ENCODE assay signal across 14 cellular contexts in the genomic region with DNA sequence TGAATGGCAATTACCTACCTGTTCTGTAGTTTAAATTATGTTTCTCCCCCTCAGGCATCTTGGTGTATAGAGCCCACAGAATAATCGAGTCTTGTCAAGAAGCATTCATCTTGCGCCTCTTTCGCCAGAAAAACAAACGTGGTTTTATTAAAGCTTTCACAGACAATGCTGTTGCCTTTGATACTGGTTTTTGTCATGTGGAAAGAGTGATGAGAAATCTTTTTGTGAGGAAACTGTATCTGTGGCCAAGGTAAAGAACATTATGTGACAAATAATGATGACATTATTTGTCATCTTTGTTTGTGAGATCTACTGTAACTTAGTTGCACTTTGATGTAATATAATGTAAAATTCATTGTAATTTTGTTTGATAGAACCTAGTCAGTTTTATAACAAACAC.
"Had no signal": no experiment of that assay in that cellular context is flagged by ENCODE, and none has a peak within 500 bp of the region (broad histone marks: within the 10 kb centered on the region; RNA-seq: fewer than 3 reads in every experiment).

No MANE protein-coding gene starts in this region.

- H3K4me3 Mint-ChIP-seq: activated naive CD8-positive, alpha-beta T cell; activated T-helper 1 cell treated with anti-CD3 and anti-CD28 coated beads, Interleukin-12 subunit alpha, Interleukin-12 subunit beta, Interleukin-2, Interleukin-4 antibody, amounts not matched to agents 30 ng/mL and 10 ng/mL and 1 ng/mL, durations not matched to agents 14 hours and 24 hours and 36 hours; memory B cell; naive thymus-derived CD8-positive, alpha-beta T cell had no signal

- ATAC-seq: left ventricle myocardium superior; naive thymus-derived CD8-positive, alpha-beta T cell had no signal

- DNase-seq: activated CD4-positive, alpha-beta T cell treated with anti-CD3 and anti-CD28 coated beads, Interleukin-2, amount 50 U/mL, for 4 hours; activated CD4-positive, CD25-positive, alpha-beta regulatory T cell treated with anti-CD3 and anti-CD28 coated beads, Interleukin-2, amount 50 U/mL, for 72 hours; amniotic stem cell; dermis blood vessel endothelial cell; effector memory CD4-positive, alpha-beta T cell; esophagus squamous epithelium; left ventricle myocardium superior; naive thymus-derived CD8-positive, alpha-beta T cell; spleen; stimulated activated CD4-positive, alpha-beta T cell treated with anti-CD3 and anti-CD28 coated beads, Interleukin-4, amount 100 ng/mL, for 4 hours; stimulated activated naive CD4-positive, alpha-beta T cell had no signal

- H3K27ac Mint-ChIP-seq: activated naive CD8-positive, alpha-beta T cell; activated T-helper 1 cell treated with anti-CD3 and anti-CD28 coated beads, Interleukin-12 subunit alpha, Interleukin-12 subunit beta, Interleukin-2, Interleukin-4 antibody, amounts not matched to agents 30 ng/mL and 10 ng/mL and 1 ng/mL, durations not matched to agents 14 hours and 24 hours and 36 hours; memory B cell had no signal

- H3K27me3 Mint-ChIP-seq: activated naive CD8-positive, alpha-beta T cell; memory B cell; naive thymus-derived CD8-positive, alpha-beta T cell had no signal

- H3K9me3 Mint-ChIP-seq: activated T-helper 1 cell treated with anti-CD3 and anti-CD28 coated beads, Interleukin-12 subunit alpha, Interleukin-12 subunit beta, Interleukin-2, Interleukin-4 antibody, amounts not matched to agents 30 ng/mL and 10 ng/mL and 1 ng/mL, durations not matched to agents 14 hours and 24 hours and 36 hours; memory B cell; naive thymus-derived CD8-positive, alpha-beta T cell had no signal
